Comparison of ENCODE assay signal across 1 cellular context in genomic region chr11:64638017-64638664, GRCh38.
TF ChIP-seq lines count a peak whose summit lies in the region.

No MANE protein-coding gene starts in this region.

TF ChIP-seq in GM23338, 12 proteins besides CTCF, POLR2A, EP300 and RAD21 (continued from another document):
- TF ChIP-seq, protein P1, sequence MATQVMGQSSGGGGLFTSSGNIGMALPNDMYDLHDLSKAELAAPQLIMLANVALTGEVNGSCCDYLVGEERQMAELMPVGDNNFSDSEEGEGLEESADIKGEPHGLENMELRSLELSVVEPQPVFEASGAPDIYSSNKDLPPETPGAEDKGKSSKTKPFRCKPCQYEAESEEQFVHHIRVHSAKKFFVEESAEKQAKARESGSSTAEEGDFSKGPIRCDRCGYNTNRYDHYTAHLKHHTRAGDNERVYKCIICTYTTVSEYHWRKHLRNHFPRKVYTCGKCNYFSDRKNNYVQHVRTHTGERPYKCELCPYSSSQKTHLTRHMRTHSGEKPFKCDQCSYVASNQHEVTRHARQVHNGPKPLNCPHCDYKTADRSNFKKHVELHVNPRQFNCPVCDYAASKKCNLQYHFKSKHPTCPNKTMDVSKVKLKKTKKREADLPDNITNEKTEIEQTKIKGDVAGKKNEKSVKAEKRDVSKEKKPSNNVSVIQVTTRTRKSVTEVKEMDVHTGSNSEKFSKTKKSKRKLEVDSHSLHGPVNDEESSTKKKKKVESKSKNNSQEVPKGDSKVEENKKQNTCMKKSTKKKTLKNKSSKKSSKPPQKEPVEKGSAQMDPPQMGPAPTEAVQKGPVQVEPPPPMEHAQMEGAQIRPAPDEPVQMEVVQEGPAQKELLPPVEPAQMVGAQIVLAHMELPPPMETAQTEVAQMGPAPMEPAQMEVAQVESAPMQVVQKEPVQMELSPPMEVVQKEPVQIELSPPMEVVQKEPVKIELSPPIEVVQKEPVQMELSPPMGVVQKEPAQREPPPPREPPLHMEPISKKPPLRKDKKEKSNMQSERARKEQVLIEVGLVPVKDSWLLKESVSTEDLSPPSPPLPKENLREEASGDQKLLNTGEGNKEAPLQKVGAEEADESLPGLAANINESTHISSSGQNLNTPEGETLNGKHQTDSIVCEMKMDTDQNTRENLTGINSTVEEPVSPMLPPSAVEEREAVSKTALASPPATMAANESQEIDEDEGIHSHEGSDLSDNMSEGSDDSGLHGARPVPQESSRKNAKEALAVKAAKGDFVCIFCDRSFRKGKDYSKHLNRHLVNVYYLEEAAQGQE (IDR thresholded peaks at IDR 0.05; ENCODE audit: unreplicated experiment): no peak
- TF ChIP-seq STAT1 (IDR thresholded peaks at IDR 0.05; ENCODE audit: unreplicated experiment) (no peak), NANOG (IDR thresholded peaks at IDR 0.05; ENCODE audit: borderline replicate concordance) (no peak), ZNF331 (CRISPR knock-in tag; IDR thresholded peaks at IDR 0.05; ENCODE audit: low read depth) (no peak), EZH2 (IDR thresholded peaks at IDR 0.05; ENCODE audit: low read depth, unreplicated experiment) (no peak), JUNB (IDR thresholded peaks at IDR 0.05; ENCODE audit: unreplicated experiment) (no peak), ZNF114 (CRISPR knock-in tag; IDR thresholded peaks at IDR 0.05) (no peak)
- TF ChIP-seq, protein P2, sequence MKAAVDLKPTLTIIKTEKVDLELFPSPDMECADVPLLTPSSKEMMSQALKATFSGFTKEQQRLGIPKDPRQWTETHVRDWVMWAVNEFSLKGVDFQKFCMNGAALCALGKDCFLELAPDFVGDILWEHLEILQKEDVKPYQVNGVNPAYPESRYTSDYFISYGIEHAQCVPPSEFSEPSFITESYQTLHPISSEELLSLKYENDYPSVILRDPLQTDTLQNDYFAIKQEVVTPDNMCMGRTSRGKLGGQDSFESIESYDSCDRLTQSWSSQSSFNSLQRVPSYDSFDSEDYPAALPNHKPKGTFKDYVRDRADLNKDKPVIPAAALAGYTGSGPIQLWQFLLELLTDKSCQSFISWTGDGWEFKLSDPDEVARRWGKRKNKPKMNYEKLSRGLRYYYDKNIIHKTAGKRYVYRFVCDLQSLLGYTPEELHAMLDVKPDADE (IDR thresholded peaks at IDR 0.05): no peak
